16 cellular contexts compared by ENCODE assay signal in genomic region chr20:64040231-64041039, GRCh38. TPM values are rescaled to one million over a fixed set of nuclear protein-coding genes. Genes with fewer than 3 reads are reported as not detected.
A peak's percentile ranks its signal among the peaks of the same experiment; 100 is the strongest.
DNase-seq lines count a peak whose midpoint lies in the region; ATAC-seq, FAIRE-seq and TF ChIP-seq lines count a peak whose summit lies in the region.
"Had no signal": no experiment of that assay in that cellular context is flagged by ENCODE, and none has a peak within 500 bp of the region (broad histone marks: within the 10 kb centered on the region; RNA-seq: fewer than 3 reads in every experiment).

No MANE protein-coding gene starts in this region.

- no peak for ATAC-seq in effector memory CD8-positive, alpha-beta T cell (replicated peaks)
- ATAC-seq in gastrocnemius medialis (no peak), HG02870 (IDR thresholded peaks at IDR 0.05; ENCODE audit: unreplicated experiment) (no peak)

- intact Hi-C loops in gastrocnemius medialis (cut with DNase I; ENCODE audit: low total_unique reads) = no loop called here

- peaks cover 50 to 68% (median 57%) of the 10 kb centered on the region in 3 donors for H3K27me3 ChIP-seq in gastrocnemius medialis
- H3K27me3 ChIP-seq in SK-N-SH (ENCODE audit: insufficient read depth) = no peaks in the 10 kb centered on the region

- FAIRE-seq in GM12892 (lab: Jason Lieb, UNC) = no peak

- H3K9ac ChIP-seq in SK-N-SH = no peak overlapping the region

- H2AFZ ChIP-seq in SK-N-SH (ENCODE audit: low read depth) = no peak overlapping the region

- H3K4me1 ChIP-seq in gastrocnemius medialis (peaks cover 3 to 21% of the 10 kb centered on the region in 2 donors), SK-N-SH (ENCODE audit: control insufficient read depth in 1 of 2, insufficient read depth in 2 of 2, low read depth in 1 of 2, low read length in 1 of 2) (peaks cover 0 to 13% of the 10 kb centered on the region in 2 experiments; a peak in 1 of 4 replicates)

- H3K79me2 ChIP-seq in SK-N-SH (ENCODE audit: insufficient read depth) = no peaks in the 10 kb centered on the region

- H3K9me2 ChIP-seq in SK-N-SH = no peaks in the 10 kb centered on the region

- POLR2A ChIA-PET in SK-N-SH (lab: Yijun Ruan, JAX) = interaction anchor here (0.9 kb wide), 1 partner anchor 60 kb away, joined by 4 read pairs; the partner anchor contains the start of gene PRPF6

- H3K4me2 ChIP-seq in SK-N-SH = no peak overlapping the region

- no peak overlapping the region for H3K4me3 ChIP-seq in gastrocnemius medialis
- H3K4me3 ChIP-seq in SK-N-SH (ENCODE audit: low read depth in 2 of 2, low read length in 1 of 2) = no peak overlapping the region
- H3K4me3 ChIP-seq: Peyer's patch, sigmoid colon had no signal

- H3K36me3 ChIP-seq in gastrocnemius medialis (no peaks in the 10 kb centered on the region), SK-N-SH (replicated peaks in 1 of 2; ENCODE audit: control insufficient read depth in 1 of 2, insufficient read depth in 2 of 2, low read length in 1 of 2) (peaks cover 0 to under 1% of the 10 kb centered on the region in 2 experiments)

- CTCF ChIA-PET in SK-N-SH (lab: Yijun Ruan, JAX) = interaction anchor here (0.8 to 7.7 kb wide), 17 partner anchors 12 to 732 kb away, joined by 3 to 85 read pairs (median 10); partner anchors contain the start of genes LKAAEAR1, OPRL1, PRPF6 and RGS19

- 0 out of 2 replicates have a peak, but pooled peaks cover 8% of the 10 kb centered on the region for H4K20me1 ChIP-seq in SK-N-SH (ENCODE audit: insufficient read depth)

- H3K27ac ChIP-seq in gastrocnemius medialis (peak overlapping the region in 3 of 4 donors; percentile 54 to 76 (median 71)), SK-N-SH (ENCODE audit: low read depth in 2 of 2, low read length in 1 of 2) (no peak overlapping the region)

- no peak for DNase-seq in activated naive CD4-positive, alpha-beta T cell (lab: John Stamatoyannopoulos, UW)
- DNase-seq in GM12892 (ENCODE audit: insufficient read length) (no peak), gastrocnemius medialis (no peak), mesothelial cell of epicardium (ENCODE audit: low spot score in 2 of 2, unreplicated experiment in 2 of 2) (no peak), SK-N-SH (no peak)
- DNase-seq in effector memory CD8-positive, alpha-beta T cell = no peak
- DNase-seq: activated CD4-positive, alpha-beta T cell treated with anti-CD3 and anti-CD28 coated beads for 1 hour; activated effector memory CD4-positive, alpha-beta T cell treated with anti-CD3 and anti-CD28 coated beads, Interleukin-2, amount 50 U/mL, for 16 hours; NCI-H2081; NCI-H748 treated with DMSO at 0.1 percent for 48 hours; Peyer's patch; sigmoid colon; stimulated activated CD4-positive, alpha-beta T cell treated with anti-CD3 and anti-CD28 coated beads, Interleukin-4, amount 100 ng/mL, for 4 hours; SW 1271 had no signal

- H3K9me3 ChIP-seq in gastrocnemius medialis = no peaks in the 10 kb centered on the region
- H3K9me3 ChIP-seq in SK-N-SH = no peaks in the 10 kb centered on the region
- H3K9me3 ChIP-seq: Peyer's patch, sigmoid colon had no signal

- no peaks in the 10 kb centered on the region for H3K27me3 Mint-ChIP-seq in activated naive CD4-positive, alpha-beta T cell treated with anti-CD3 and anti-CD28 coated beads, Interleukin-2, amount 50 U/mL, for 24 hours
- peaks cover 0 to 13% of the 10 kb centered on the region in 2 donors for H3K27me3 Mint-ChIP-seq in effector memory CD8-positive, alpha-beta T cell
- H3K27me3 Mint-ChIP-seq in mesothelial cell of epicardium (ENCODE audit: low read depth) = peaks cover 72% of the 10 kb centered on the region

- no peaks in the 10 kb centered on the region for H3K9me3 Mint-ChIP-seq in activated naive CD4-positive, alpha-beta T cell treated with anti-CD3 and anti-CD28 coated beads, Interleukin-2, amount 50 U/mL, for 24 hours
- no peaks in the 10 kb centered on the region for H3K9me3 Mint-ChIP-seq in effector memory CD8-positive, alpha-beta T cell
- no peaks in the 10 kb centered on the region for H3K9me3 Mint-ChIP-seq in mesothelial cell of epicardium

- 79% methylated on average over 8 of the region's 12 CpGs for WGBS in SK-N-SH (ENCODE audit: low lambda C conversion rate)

- peaks cover 52% of the 10 kb centered on the region for H3K4me1 Mint-ChIP-seq in activated naive CD4-positive, alpha-beta T cell treated with anti-CD3 and anti-CD28 coated beads, Interleukin-2, amount 50 U/mL, for 24 hours
- H3K4me1 Mint-ChIP-seq in effector memory CD8-positive, alpha-beta T cell (ENCODE audit: low read depth in 2 of 2) = peaks cover 15 to 30% of the 10 kb centered on the region in 2 donors
- peaks cover 8% of the 10 kb centered on the region for H3K4me1 Mint-ChIP-seq in mesothelial cell of epicardium

- TF ChIP-seq POLR2A in GM12892 (IDR thresholded peaks at IDR 0.05; ENCODE audit: low read depth, low read length) = peak; percentile 35; the same call in 1 of the 2 replicates
- TF ChIP-seq POLR2A in gastrocnemius medialis (IDR thresholded peaks at IDR 0.05) = no peak

- TF ChIP-seq EP300 in SK-N-SH (IDR thresholded peaks at IDR 0.05; ENCODE audit: borderline replicate concordance in 1 of 2, low read depth in 1 of 2, low read length in 1 of 2) = no peak

- H3F3A ChIP-seq in SK-N-SH (replicated peaks; ENCODE audit: insufficient read depth) = peaks cover 10% of the 10 kb centered on the region

- no peaks in the 10 kb centered on the region for H3K36me3 Mint-ChIP-seq in activated naive CD4-positive, alpha-beta T cell treated with anti-CD3 and anti-CD28 coated beads, Interleukin-2, amount 50 U/mL, for 24 hours
- H3K36me3 Mint-ChIP-seq in effector memory CD8-positive, alpha-beta T cell (ENCODE audit: insufficient read depth) = peaks cover 10% of the 10 kb centered on the region
- H3K36me3 Mint-ChIP-seq in mesothelial cell of epicardium = no peaks in the 10 kb centered on the region

- TF ChIP-seq CTCF in gastrocnemius medialis (IDR thresholded peaks at IDR 0.05 in 4 of 5, conservative IDR thresholded peaks at IDR 0.05 in 1 of 5) (no peak), mesothelial cell of epicardium (IDR thresholded peaks at IDR 0.05; ENCODE audit: unreplicated experiment) (no peak), SK-N-SH (IDR thresholded peaks at IDR 0.05) (no peak)

- TF ChIP-seq RAD21 in SK-N-SH (IDR thresholded peaks at IDR 0.05; ENCODE audit: low read length) = no peak

- in situ Hi-C loops in gastrocnemius medialis (cut with MboI; ENCODE audit: low sequenced_read_pairs in 4 of 4) = no loop called here

- H3K27ac Mint-ChIP-seq in activated naive CD4-positive, alpha-beta T cell treated with anti-CD3 and anti-CD28 coated beads, Interleukin-2, amount 50 U/mL, for 24 hours = peak overlapping the region; percentile 12
- H3K27ac Mint-ChIP-seq in effector memory CD8-positive, alpha-beta T cell = no peak overlapping the region
- H3K27ac Mint-ChIP-seq in mesothelial cell of epicardium = no peak overlapping the region

- peak overlapping the region; percentile 85 for H3K4me3 Mint-ChIP-seq in activated naive CD4-positive, alpha-beta T cell treated with anti-CD3 and anti-CD28 coated beads, Interleukin-2, amount 50 U/mL, for 24 hours
- H3K4me3 Mint-ChIP-seq in effector memory CD8-positive, alpha-beta T cell = peak overlapping the region; percentile 69 to 78
- no peak overlapping the region for H3K4me3 Mint-ChIP-seq in mesothelial cell of epicardium

TF ChIP-seq in SK-N-SH, 30 proteins besides CTCF, POLR2A, EP300 and RAD21 (continues in another document):
- TF ChIP-seq FOSL2 (IDR thresholded peaks at IDR 0.05; ENCODE audit: borderline replicate concordance, low read depth) = no peak
- TF ChIP-seq FOXM1 (IDR thresholded peaks at IDR 0.05; ENCODE audit: low read depth) = no peak
- no peak for TF ChIP-seq GATA2 (CRISPR knock-in tag; IDR thresholded peaks at IDR 0.05)
- TF ChIP-seq SIN3A (IDR thresholded peaks at IDR 0.05; ENCODE audit: borderline replicate concordance, low read depth, low read length) = no peak
- TF ChIP-seq NFIC (IDR thresholded peaks at IDR 0.05; ENCODE audit: borderline replicate concordance) = no peak
- no peak for TF ChIP-seq YY1 (IDR thresholded peaks at IDR 0.05; ENCODE audit: low read depth)

RNA-seq across cellular contexts. Expression of gene C20orf204, which starts 4.5 kb away (rescaled TPM):
- 3.0 TPM for polyA plus RNA-seq in GM12892 (2012; ENCODE audit: missing spikeins)
- total RNA-seq in gastrocnemius medialis (under 1 TPM in 3 of 4 donors, not detected in 1; 0.16 to 0.66 (median 0.33) TPM), mesothelial cell of epicardium (2.8 to 4.2 TPM (median 3.2 TPM) in 3 replicates)
- 0.16 and 0.21 TPM in 2 replicates for polyA plus RNA-seq in SK-N-SH (2012; rRNA removed)
- polyA plus RNA-seq in SK-N-SH (2012; cell fraction: cytosol; rRNA removed) = 0.01 and 0.05 TPM in 2 replicates
- 2.1 and 5.9 TPM in 2 replicates for polyA plus RNA-seq in SK-N-SH (2012; cell fraction: nucleus; rRNA removed)

RNA-seq across cellular contexts. Expression of gene SOX18, which starts 9.0 kb away (rescaled TPM):
- polyA plus RNA-seq in GM12892 (2012; ENCODE audit: missing spikeins) = 0.13 TPM
- total RNA-seq in gastrocnemius medialis = 1 to 10 TPM; 2.9 to 6.5 (median 5.6) TPM
- 0.23 to 0.34 TPM in 2 of 3 replicates, not detected in the other for total RNA-seq in mesothelial cell of epicardium
- polyA plus RNA-seq in SK-N-SH (2012; rRNA removed) = not detected in 2 replicates
- not detected in 2 replicates for polyA plus RNA-seq in SK-N-SH (2012; cell fraction: cytosol; rRNA removed)
- 0.07 TPM in 1 of 2 replicates, not detected in the other for polyA plus RNA-seq in SK-N-SH (2012; cell fraction: nucleus; rRNA removed)

RNA-seq across cellular contexts. Expression of gene TCEA2, which starts 22.6 kb away (rescaled TPM):
- 10.4 TPM for polyA plus RNA-seq in GM12892 (2012; ENCODE audit: missing spikeins)
- total RNA-seq in gastrocnemius medialis (10 to 100 TPM in 1 of 4 donors, 1 to 10 TPM in 3; 8.4 to 21.0 (median 8.8) TPM), mesothelial cell of epicardium (77.9 to 81.3 TPM (median 81.2 TPM) in 3 replicates)
- polyA plus RNA-seq in SK-N-SH (2012; rRNA removed) = 53.5 and 98.9 TPM in 2 replicates
- polyA plus RNA-seq in SK-N-SH (2012; cell fraction: cytosol; rRNA removed) = 48.6 and 62.9 TPM in 2 replicates
- 179 and 294 TPM in 2 replicates for polyA plus RNA-seq in SK-N-SH (2012; cell fraction: nucleus; rRNA removed)

RNA-seq across cellular contexts. Expression of gene RGS19, which starts 38.9 kb away (rescaled TPM):
- polyA plus RNA-seq in GM12892 (2012; ENCODE audit: missing spikeins) = 14.0 TPM
- total RNA-seq in gastrocnemius medialis = 1 to 10 TPM in 3 of 4 donors, under 1 TPM in 1; 0.92 to 7.7 (median 3.5) TPM
- total RNA-seq in mesothelial cell of epicardium = 7.0 to 8.1 TPM (median 7.9 TPM) in 3 replicates
- polyA plus RNA-seq in SK-N-SH (2012; rRNA removed) = 18.7 and 20.5 TPM in 2 replicates
- polyA plus RNA-seq in SK-N-SH (2012; cell fraction: cytosol; rRNA removed) = 10.0 and 16.3 TPM in 2 replicates
- 15.3 and 16.4 TPM in 2 replicates for polyA plus RNA-seq in SK-N-SH (2012; cell fraction: nucleus; rRNA removed)

RNA-seq across cellular contexts. Expression of gene OPRL1, which starts 39.4 kb away (rescaled TPM):
- polyA plus RNA-seq in GM12892 (2012; ENCODE audit: missing spikeins) = 0.23 TPM
- total RNA-seq in gastrocnemius medialis (under 1 TPM; 0.10 to 0.68 (median 0.15) TPM), mesothelial cell of epicardium (2.2 to 2.6 TPM (median 2.5 TPM) in 3 replicates)
- polyA plus RNA-seq in SK-N-SH (2012; rRNA removed) = 1.7 and 1.8 TPM in 2 replicates
- 0.77 and 1.3 TPM in 2 replicates for polyA plus RNA-seq in SK-N-SH (2012; cell fraction: cytosol; rRNA removed)
- polyA plus RNA-seq in SK-N-SH (2012; cell fraction: nucleus; rRNA removed) = 3.2 and 3.8 TPM in 2 replicates

Comparison
In these comparisons a context has a peak if more than half of its experiments do, and no peak if none do; other contexts are left out.
1. H3K27ac ChIP-seq: peak in gastrocnemius medialis (3 of 4); none in SK-N-SH (0 of 2).